16 cellular contexts compared by ENCODE assay signal in the genomic region with DNA sequence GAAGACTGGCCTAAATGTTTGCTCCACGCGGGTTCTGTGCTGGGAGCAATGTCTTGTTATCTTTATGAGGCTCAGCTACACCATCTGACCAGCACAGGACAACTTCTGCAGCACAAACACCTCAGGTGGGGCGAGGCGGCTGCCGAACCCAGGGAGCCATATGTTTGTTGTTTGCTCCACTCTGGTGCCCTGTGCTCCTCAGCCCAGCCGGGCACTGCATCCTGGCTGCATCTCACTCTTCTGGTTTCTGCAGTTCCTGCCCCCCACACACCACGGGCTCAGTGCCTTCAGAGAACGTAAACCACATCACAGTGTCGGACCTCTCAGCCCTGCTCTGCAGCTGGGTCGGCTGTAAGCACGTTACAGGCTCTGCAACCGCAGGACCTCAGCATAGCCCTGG. TPM values are rescaled to one million over a fixed set of nuclear protein-coding genes. Genes with fewer than 3 reads are reported as not detected.
DNase-seq lines count a peak whose midpoint lies in the region; ATAC-seq and TF ChIP-seq lines count a peak whose summit lies in the region.
"Had no signal": no experiment of that assay in that cellular context is flagged by ENCODE, and none has a peak within 500 bp of the region (broad histone marks: within the 10 kb centered on the region; RNA-seq: fewer than 3 reads in every experiment).

No MANE protein-coding gene starts in this region.

- peaks cover 2% of the 10 kb centered on the region; the same call in 1 of the 2 replicates for H3K9me2 ChIP-seq in GM23338 (ENCODE audit: insufficient read depth)

- no peak overlapping the region for H3K4me2 ChIP-seq in GM23338

- H3K36me3 ChIP-seq in RWPE2 (ENCODE audit: low read depth): peaks cover 6% of the 10 kb centered on the region
- H3K36me3 ChIP-seq in spleen: peaks cover 0 to 59% (median 0%) of the 10 kb centered on the region in 6 donors
- no peaks in the 10 kb centered on the region for H3K36me3 ChIP-seq in GM23338 (ENCODE audit: insufficient read depth)
- H3K36me3 ChIP-seq: SJCRH30 had no signal

- no peak for TF ChIP-seq CTCF in RWPE2 (IDR thresholded peaks at IDR 0.05; ENCODE audit: poor library complexity, severe bottlenecking)
- no peak for TF ChIP-seq CTCF in spleen (IDR thresholded peaks at IDR 0.05 in 8 of 11, conservative IDR thresholded peaks at IDR 0.05 in 3 of 11)
- TF ChIP-seq CTCF in GM23338 (conservative IDR thresholded peaks at IDR 0.05; ENCODE audit: low read depth in 2 of 2): no peak

- no peaks in the 10 kb centered on the region for H3K9me3 Mint-ChIP-seq in activated T-helper 2 cell treated with anti-CD3 and anti-CD28 coated beads, Interferon-gamma antibody, Interleukin-2, Interleukin-4, amounts not matched to agents 10 μg/mL and 5 μg/mL and 100 μg/mL, durations not matched to agents 14 hours and 24 hours and 36 hours
- H3K9me3 Mint-ChIP-seq in GM23338: no peaks in the 10 kb centered on the region
- H3K9me3 Mint-ChIP-seq: naive B cell had no signal

- no peak overlapping the region for H3K4me3 ChIP-seq in RWPE2 (ENCODE audit: severe bottlenecking)
- no peak overlapping the region for H3K4me3 ChIP-seq in spleen
- no peak overlapping the region for H3K4me3 ChIP-seq in GM23338
- H3K4me3 ChIP-seq: heart right ventricle, SJCRH30 had no signal

- peak; percentile 32 to 74 for ATAC-seq in activated CD4-positive, CD25-positive, alpha-beta regulatory T cell treated with anti-CD3 and anti-CD28 coated beads, Interleukin-2, amount 50 U/mL, for 24 hours
- ATAC-seq in RWPE2 (ENCODE audit: low read depth) (peak; percentile 15; the same call in 1 of the 3 replicates), GM23338 (no peak)
- ATAC-seq: esophagus mucosa, heart right ventricle, left cardiac atrium had no signal

- no peaks in the 10 kb centered on the region for H3K4me1 Mint-ChIP-seq in activated T-helper 2 cell treated with anti-CD3 and anti-CD28 coated beads, Interferon-gamma antibody, Interleukin-2, Interleukin-4, amounts not matched to agents 10 μg/mL and 5 μg/mL and 100 μg/mL, durations not matched to agents 14 hours and 24 hours and 36 hours (ENCODE audit: low read depth)
- H3K4me1 Mint-ChIP-seq in GM23338: peaks cover 16% of the 10 kb centered on the region
- H3K4me1 Mint-ChIP-seq: naive B cell had no signal

- intact Hi-C loops in spleen (cut with DNase I; ENCODE audit: low total_unique reads): no loop called here
- intact Hi-C loops in activated T-helper 2 cell treated with anti-CD3 and anti-CD28 coated beads, Interferon-gamma antibody, Interleukin-2, Interleukin-4, amounts not matched to agents 10 μg/mL and 5 μg/mL and 100 μg/mL, durations not matched to agents 14 hours and 24 hours and 36 hours (cut with micrococcal nuclease): no loop called here

- H3K9me3 ChIP-seq in RWPE2 (ENCODE audit: severe bottlenecking) (no peaks in the 10 kb centered on the region), spleen (no peaks in the 10 kb centered on the region)
- H3K9me3 ChIP-seq: Caco-2, heart right ventricle, SJCRH30 had no signal

- no peaks in the 10 kb centered on the region for H4K20me1 ChIP-seq in GM23338 (replicated peaks; ENCODE audit: insufficient read depth)

- DNase-seq in activated CD4-positive, CD25-positive, alpha-beta regulatory T cell treated with anti-CD3 and anti-CD28 coated beads, Interleukin-2, amount 50 U/mL, for 72 hours: no peak
- DNase-seq in RWPE2 (ENCODE audit: low spot score): no peak
- peak; percentile 38 for DNase-seq in activated gamma-delta T cell treated with anti-CD3 and anti-CD28 coated beads, Interleukin-2, amount 50 U/mL, for 16 hours (ENCODE audit: low read depth)
- no peak for DNase-seq in spleen
- no peak for DNase-seq in activated T-helper 2 cell treated with anti-CD3 and anti-CD28 coated beads, Interferon-gamma antibody, Interleukin-2, Interleukin-4, amounts not matched to agents 10 μg/mL and 5 μg/mL and 100 μg/mL, durations not matched to agents 14 hours and 24 hours and 36 hours (ENCODE audit: low spot score)
- no peak for DNase-seq in NCI-H128 (lab: John Stamatoyannopoulos, UW; ENCODE audit: unreplicated experiment)
- DNase-seq in GM23338 (ENCODE audit: low spot score): no peak
- DNase-seq: Caco-2, heart right ventricle, left cardiac atrium, naive B cell, NCI-H2029 treated with DMSO at 0.1 percent for 48 hours, SJCRH30 had no signal

- no peaks in the 10 kb centered on the region for H3K27me3 ChIP-seq in RWPE2 (ENCODE audit: insufficient read depth, poor library complexity, severe bottlenecking)
- H3K27me3 ChIP-seq in spleen (replicated peaks in 1 of 7): no peaks in the 10 kb centered on the region
- no peaks in the 10 kb centered on the region for H3K27me3 ChIP-seq in GM23338 (ENCODE audit: insufficient read depth)
- H3K27me3 ChIP-seq: heart right ventricle, SJCRH30 had no signal

- no peaks in the 10 kb centered on the region for H3K79me2 ChIP-seq in GM23338 (replicated peaks; ENCODE audit: insufficient read depth)

- H3K27ac Mint-ChIP-seq in activated T-helper 2 cell treated with anti-CD3 and anti-CD28 coated beads, Interferon-gamma antibody, Interleukin-2, Interleukin-4, amounts not matched to agents 10 μg/mL and 5 μg/mL and 100 μg/mL, durations not matched to agents 14 hours and 24 hours and 36 hours: no peak overlapping the region
- H3K27ac Mint-ChIP-seq in GM23338: no peak overlapping the region

- H3K36me3 Mint-ChIP-seq in activated T-helper 2 cell treated with anti-CD3 and anti-CD28 coated beads, Interferon-gamma antibody, Interleukin-2, Interleukin-4, amounts not matched to agents 10 μg/mL and 5 μg/mL and 100 μg/mL, durations not matched to agents 14 hours and 24 hours and 36 hours (ENCODE audit: low read depth): no peaks in the 10 kb centered on the region
- H3K36me3 Mint-ChIP-seq in GM23338 (ENCODE audit: low read depth): no peaks in the 10 kb centered on the region; the same call in 2 of the 3 replicates
- H3K36me3 Mint-ChIP-seq: naive B cell had no signal

- H3K27me3 Mint-ChIP-seq in activated T-helper 2 cell treated with anti-CD3 and anti-CD28 coated beads, Interferon-gamma antibody, Interleukin-2, Interleukin-4, amounts not matched to agents 10 μg/mL and 5 μg/mL and 100 μg/mL, durations not matched to agents 14 hours and 24 hours and 36 hours (ENCODE audit: low read depth): peaks cover 2% of the 10 kb centered on the region
- peaks cover 13% of the 10 kb centered on the region for H3K27me3 Mint-ChIP-seq in GM23338 (ENCODE audit: insufficient read depth, low read depth, poor library complexity)
- H3K27me3 Mint-ChIP-seq: naive B cell had no signal

- no peak for TF ChIP-seq POLR2A in spleen (IDR thresholded peaks at IDR 0.05)

- H3K27ac ChIP-seq in RWPE2 (ENCODE audit: poor library complexity, severe bottlenecking): no peak overlapping the region
- peak overlapping the region in 6 of 8 donors; percentile 7 to 79 (median 44) for H3K27ac ChIP-seq in spleen
- H3K27ac ChIP-seq in GM23338 (ENCODE audit: low read depth): no peak overlapping the region
- H3K27ac ChIP-seq: SJCRH30 had no signal

- no peaks in the 10 kb centered on the region for H3F3A ChIP-seq in GM23338 (replicated peaks; ENCODE audit: low read depth)

- no peak overlapping the region for H3K4me3 Mint-ChIP-seq in activated T-helper 2 cell treated with anti-CD3 and anti-CD28 coated beads, Interferon-gamma antibody, Interleukin-2, Interleukin-4, amounts not matched to agents 10 μg/mL and 5 μg/mL and 100 μg/mL, durations not matched to agents 14 hours and 24 hours and 36 hours (ENCODE audit: low read depth)
- no peak overlapping the region for H3K4me3 Mint-ChIP-seq in GM23338
- H3K4me3 Mint-ChIP-seq: naive B cell had no signal

- no peak overlapping the region for H2AFZ ChIP-seq in GM23338

- no peaks in the 10 kb centered on the region for H3K4me1 ChIP-seq in RWPE2 (ENCODE audit: insufficient read depth, poor library complexity, severe bottlenecking)
- H3K4me1 ChIP-seq in spleen: peaks cover 6 to 47% (median 18%) of the 10 kb centered on the region in 6 donors
- H3K4me1 ChIP-seq in GM23338 (ENCODE audit: insufficient read depth): no peaks in the 10 kb centered on the region; the same call in 1 of the 2 replicates

- 56 to 76% (median 66%) methylated on average over 12 of the region's 12 CpGs for WGBS in spleen, 5 donors

RNA-seq across cellular contexts. Expression of a gene that starts 32.4 kb away (rescaled TPM):
- 100 to 1,000 TPM in 6 of 7 donors, 10 to 100 TPM in 1; 89.4 to 172 (median 121) TPM for total RNA-seq in spleen
- polyA plus RNA-seq in spleen (10 to 100 TPM; 37.8 to 66.2 (median 48.7) TPM), GM23338 (2016; fragmentation: Nextera tagmentation; extraction: Ambion mirVana) (11.4 and 12.1 TPM in 2 replicates)
- total RNA-seq in activated T-helper 2 cell treated with anti-CD3 and anti-CD28 coated beads, Interferon-gamma antibody, Interleukin-2, Interleukin-4, amounts not matched to agents 10 μg/mL and 5 μg/mL and 100 μg/mL, durations not matched to agents 14 hours and 24 hours and 36 hours: 6.6 and 8.5 TPM in 2 replicates
- total RNA-seq in GM23338 (2014; rRNA removed; shearing (Covaris generic)): 29.2 and 46.6 TPM in 2 replicates

RNA-seq across cellular contexts. Expression of a gene that starts 34.8 kb away (rescaled TPM):
- total RNA-seq in spleen: 10 to 100 TPM in 6 of 7 donors, 1 to 10 TPM in 1; 6.1 to 25.3 (median 13.5) TPM
- 10 to 100 TPM in 1 of 3 donors, 1 to 10 TPM in 2; 2.3 to 13.2 (median 4.8) TPM for polyA plus RNA-seq in spleen
- 0.14 and 0.48 TPM in 2 replicates for total RNA-seq in activated T-helper 2 cell treated with anti-CD3 and anti-CD28 coated beads, Interferon-gamma antibody, Interleukin-2, Interleukin-4, amounts not matched to agents 10 μg/mL and 5 μg/mL and 100 μg/mL, durations not matched to agents 14 hours and 24 hours and 36 hours
- total RNA-seq in GM23338 (2014; rRNA removed; shearing (Covaris generic)): not detected in 2 replicates
- not detected in 2 replicates for polyA plus RNA-seq in GM23338 (2016; fragmentation: Nextera tagmentation; extraction: Ambion mirVana)
- total RNA-seq: LHCN-M2, SJCRH30 had no signal

RNA-seq across cellular contexts. Expression of a gene that starts 48.1 kb away (rescaled TPM):
- 10 to 100 TPM; 21.2 to 54.3 (median 38.6) TPM for total RNA-seq in spleen
- polyA plus RNA-seq in spleen (10 to 100 TPM; 21.4 to 37.3 (median 32.7) TPM), GM23338 (2016; fragmentation: Nextera tagmentation; extraction: Ambion mirVana) (11.4 and 12.7 TPM in 2 replicates)
- 83.5 and 84.9 TPM in 2 replicates for total RNA-seq in activated T-helper 2 cell treated with anti-CD3 and anti-CD28 coated beads, Interferon-gamma antibody, Interleukin-2, Interleukin-4, amounts not matched to agents 10 μg/mL and 5 μg/mL and 100 μg/mL, durations not matched to agents 14 hours and 24 hours and 36 hours
- 11.3 and 12.8 TPM in 2 replicates for total RNA-seq in GM23338 (2014; rRNA removed; shearing (Covaris generic))

RNA-seq across cellular contexts. Expression of a gene that starts 48.3 kb away (rescaled TPM):
- total RNA-seq in spleen: 10 to 100 TPM; 35.8 to 53.4 (median 49.1) TPM
- polyA plus RNA-seq in spleen (10 to 100 TPM; 54.7 to 72.7 (median 57.0) TPM), GM23338 (2016; fragmentation: Nextera tagmentation; extraction: Ambion mirVana) (51.6 and 55.9 TPM in 2 replicates)
- total RNA-seq in activated T-helper 2 cell treated with anti-CD3 and anti-CD28 coated beads, Interferon-gamma antibody, Interleukin-2, Interleukin-4, amounts not matched to agents 10 μg/mL and 5 μg/mL and 100 μg/mL, durations not matched to agents 14 hours and 24 hours and 36 hours: 32.1 and 33.2 TPM in 2 replicates
- total RNA-seq in GM23338 (2014; rRNA removed; shearing (Covaris generic)): 41.6 and 43.2 TPM in 2 replicates

RNA-seq across cellular contexts. Expression of a gene that starts 58.8 kb away (rescaled TPM):
- 100 to 1,000 TPM; 181 to 239 (median 202) TPM for total RNA-seq in spleen
- polyA plus RNA-seq in spleen (100 to 1,000 TPM; 159 to 189 (median 161) TPM), GM23338 (2016; fragmentation: Nextera tagmentation; extraction: Ambion mirVana) (305 and 317 TPM in 2 replicates)
- 456 and 478 TPM in 2 replicates for total RNA-seq in activated T-helper 2 cell treated with anti-CD3 and anti-CD28 coated beads, Interferon-gamma antibody, Interleukin-2, Interleukin-4, amounts not matched to agents 10 μg/mL and 5 μg/mL and 100 μg/mL, durations not matched to agents 14 hours and 24 hours and 36 hours
- total RNA-seq in GM23338 (2014; rRNA removed; shearing (Covaris generic)): 524 and 547 TPM in 2 replicates

Comparison
In these comparisons a context has a peak if more than half of its experiments do, and no peak if none do; other contexts are left out.
1. H3K27ac ChIP-seq: peak in spleen (6 of 8); none in RWPE2 (single experiment) and GM23338 (single experiment).